In genomic region chr3:32571192-32571485, GRCh38 we compare ENCODE assay signal across 1 cellular context.
TF ChIP-seq lines count a peak whose summit lies in the region.

No MANE protein-coding gene starts in this region.

TF ChIP-seq in K562, 482 proteins besides CTCF, POLR2A, EP300 and RAD21 (continued from another document):
- TF ChIP-seq ZBTB40 (IDR thresholded peaks at IDR 0.05) (0 out of 2 replicates have a peak, but pooled peaks have one; percentile 59), ZBTB40 (CRISPR knock-in tag; IDR thresholded peaks at IDR 0.05) (no peak), TAF9B (IDR thresholded peaks at IDR 0.05; ENCODE audit: partially characterized antibody) (peak; percentile 2), ZZZ3 (IDR thresholded peaks at IDR 0.05) (no peak), MYNN (IDR thresholded peaks at IDR 0.05) (0 out of 2 replicates have a peak, but pooled peaks have one; percentile 17), MYNN (CRISPR knock-in tag; IDR thresholded peaks at IDR 0.05) (no peak)
TF ChIP-seq in K562: peak in this region for 26.
